25 cellular contexts compared by ENCODE assay signal in the genomic region with DNA sequence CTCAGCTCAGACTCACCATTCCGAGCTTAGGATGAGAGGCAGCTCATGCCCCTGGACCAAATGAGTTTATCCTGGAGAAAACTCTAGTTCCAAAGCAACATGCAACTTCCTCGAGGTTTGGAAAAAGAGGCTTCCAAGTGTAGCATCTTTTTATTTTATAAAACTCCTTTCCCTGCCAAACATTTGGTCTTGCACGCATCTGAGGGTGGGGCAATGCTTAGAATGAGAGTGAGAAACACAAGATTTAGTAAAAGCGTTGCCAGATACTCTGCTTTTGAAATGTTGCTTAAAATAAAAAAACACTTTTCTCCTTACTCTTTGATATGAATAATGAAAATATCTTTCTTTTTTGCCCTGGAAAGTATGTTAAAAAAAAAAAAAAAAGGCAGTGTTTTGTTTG.
"Had no signal": no experiment of that assay in that cellular context is flagged by ENCODE, and none has a peak within 500 bp of the region (broad histone marks: within the 10 kb centered on the region; RNA-seq: fewer than 3 reads in every experiment).

No MANE protein-coding gene starts in this region.

- H3K27me3 ChIP-seq: adrenal gland, body of pancreas, SJCRH30 had no signal

- H3K4me2 ChIP-seq: SK-N-SH had no signal

- H3K27ac ChIP-seq: adrenal gland, body of pancreas, SJCRH30 had no signal

- ATAC-seq: activated CD4-positive, alpha-beta T cell treated with anti-CD3 and anti-CD28 coated beads for 36 hours; activated CD4-positive, CD25-positive, alpha-beta regulatory T cell treated with anti-CD3 and anti-CD28 coated beads, Interleukin-2, amount 50 U/mL, for 24 hours; activated CD8-positive, alpha-beta T cell treated with anti-CD3 and anti-CD28 coated beads, Interleukin-2, amount 10 ng/mL, durations not matched to agents 7 days and 5 days; body of pancreas; Panc1; WTC11 had no signal

- DNase-seq: activated CD4-positive, alpha-beta T cell treated with anti-CD3 and anti-CD28 coated beads for 36 hours; activated CD4-positive, alpha-beta T cell treated with anti-CD3 and anti-CD28 coated beads, Interleukin-2, amount 10 ng/mL, durations not matched to agents 7 days and 5 days; activated CD4-positive, alpha-beta T cell treated with anti-CD3 and anti-CD28 coated beads, Interleukin-2, amount 50 U/mL, for 48 hours; activated CD8-positive, alpha-beta T cell treated with anti-CD3 and anti-CD28 coated beads, Interleukin-2, amount 10 ng/mL, durations not matched to agents 7 days and 5 days; activated gamma-delta T cell; activated naive CD4-positive, alpha-beta T cell treated with Interleukin-2 at 50 U/mL for 16 hours; activated naive CD8-positive, alpha-beta T cell treated with anti-CD3 and anti-CD28 coated beads, Interleukin-2, amount 10 ng/mL, durations not matched to agents 7 days and 5 days; activated T-cell treated with anti-CD3 and anti-CD28 coated beads, Interleukin-2, amount 50 U/mL, for 24 hours; adrenal gland; body of pancreas; caudate nucleus; KBM-7; MM.1S; MV-4-11; NCI-H1092; NCI-H1436 treated with DMSO at 0.1 percent for 48 hours; NCI-H1694 treated with DMSO at 0.1 percent for 48 hours; NCI-H2029; NCI-H524 treated with DMSO at 0.1 percent for 48 hours; SHP77; SJCRH30; SK-N-SH had no signal

- H3K9ac ChIP-seq: SK-N-SH had no signal

- H3K9me3 ChIP-seq: adrenal gland, body of pancreas, SJCRH30, SK-N-SH had no signal

- H3K4me1 ChIP-seq: adrenal gland, SJCRH30 had no signal

- H3K36me3 ChIP-seq: adrenal gland, SJCRH30 had no signal

- H3K4me3 ChIP-seq: adrenal gland, body of pancreas, SJCRH30 had no signal
